8 cellular contexts compared by ENCODE assay signal in genomic region chr3:151086484-151087456, GRCh38. TPM values are rescaled to one million over a fixed set of nuclear protein-coding genes. Genes with fewer than 3 reads are reported as not detected.
DNase-seq lines count a peak whose midpoint lies in the region; ATAC-seq and TF ChIP-seq lines count a peak whose summit lies in the region.

No MANE protein-coding gene starts in this region.

- H3K36me3 ChIP-seq in testis (ENCODE audit: low read depth, missing control alignments), result no peaks in the 10 kb centered on the region

- H3K4me1 Mint-ChIP-seq in activated naive CD4-positive, alpha-beta T cell treated with anti-CD3 and anti-CD28 coated beads, Interleukin-2, amount 50 U/mL, for 24 hours, result peaks cover 15% of the 10 kb centered on the region

- WGBS in testis, 2 donors, result 2 to 3% methylated on average over 52 to 68 of the region's 81 CpGs

- H3K27me3 ChIP-seq in testis, result no peaks in the 10 kb centered on the region

- intact Hi-C loops in testis (cut with DNase I; ENCODE audit: low total_unique reads), result no loop called here

- DNase-seq in DMS79 (lab: John Stamatoyannopoulos, UW) (peak; percentile 68), LHCN-M2 (ENCODE audit: low read depth) (peak; percentile 74), SK-MEL-5 (ENCODE audit: low read depth, low spot score) (peak; percentile 84), glomerular visceral epithelial cell (ENCODE audit: extremely low spot score) (peak; percentile 86), omental fat pad (ENCODE audit: low spot score) (no peak), testis (peak; percentile 86)

- H3K9me3 ChIP-seq in testis, result no peaks in the 10 kb centered on the region

- TF ChIP-seq CTCF in omental fat pad (IDR thresholded peaks at IDR 0.05) (no peak), testis (IDR thresholded peaks at IDR 0.05) (peak in 2 of 3 experiments; percentile 16 to 26)

- ATAC-seq in GM21825 (IDR thresholded peaks at IDR 0.05; ENCODE audit: unreplicated experiment) (peak; percentile 65), omental fat pad (ENCODE audit: low FRiP score) (peak; percentile 72)

- no peaks in the 10 kb centered on the region for H3K9me3 Mint-ChIP-seq in activated naive CD4-positive, alpha-beta T cell treated with anti-CD3 and anti-CD28 coated beads, Interleukin-2, amount 50 U/mL, for 24 hours

- peak overlapping the region; percentile 72 to 73 for H3K27ac ChIP-seq in testis

- TF ChIP-seq POLR2A in testis (IDR thresholded peaks at IDR 0.05), result no peak

- peaks cover 4% of the 10 kb centered on the region for H3K4me1 ChIP-seq in testis

- no peak overlapping the region for H3K27ac Mint-ChIP-seq in activated naive CD4-positive, alpha-beta T cell treated with anti-CD3 and anti-CD28 coated beads, Interleukin-2, amount 50 U/mL, for 24 hours

- H3K27me3 Mint-ChIP-seq in activated naive CD4-positive, alpha-beta T cell treated with anti-CD3 and anti-CD28 coated beads, Interleukin-2, amount 50 U/mL, for 24 hours, result peaks cover 55% of the 10 kb centered on the region

- in situ Hi-C loops in SK-MEL-5 (cut with HindIII; ENCODE audit: low pct_unique_long_range_greater_than_20kb, low sequenced_read_pairs), result no loop called here

- H3K4me3 ChIP-seq in testis, result peak overlapping the region; percentile 65 to 83

- no peaks in the 10 kb centered on the region for H3K36me3 Mint-ChIP-seq in activated naive CD4-positive, alpha-beta T cell treated with anti-CD3 and anti-CD28 coated beads, Interleukin-2, amount 50 U/mL, for 24 hours

- H3K4me3 Mint-ChIP-seq in activated naive CD4-positive, alpha-beta T cell treated with anti-CD3 and anti-CD28 coated beads, Interleukin-2, amount 50 U/mL, for 24 hours, result peak overlapping the region; percentile 90

RNA-seq across cellular contexts. Expression of gene MED12L, which starts 1.3 kb away (rescaled TPM):
- total RNA-seq in LHCN-M2 (2014; rRNA removed), result not detected in 2 replicates
- 0.01 TPM for polyA plus RNA-seq in LHCN-M2 (2012)
- total RNA-seq in SK-MEL-5 (2014; rRNA removed; shearing (Covaris generic)), result 0.72 and 0.92 TPM in 2 replicates
- polyA plus RNA-seq in SK-MEL-5 (2015; cell fraction: cytosol; rRNA removed), result 0.40 and 1.3 TPM in 2 replicates
- polyA plus RNA-seq in SK-MEL-5 (2015; cell fraction: nucleus; rRNA removed), result 0.68 and 0.73 TPM in 2 replicates
- under 1 TPM; 0.16 to 0.37 (median 0.31) TPM for total RNA-seq in omental fat pad
- 10 to 100 TPM; 10.3 to 18.5 TPM for total RNA-seq in testis
- 10.4 TPM for polyA plus RNA-seq in testis (ENCODE audit: insufficient read depth, low read depth, low replicate concordance)

Comparison
In these comparisons a context has a peak if more than half of its experiments do, and no peak if none do; other contexts are left out.
1. CTCF ChIP-seq: peak in testis (2 of 3); none in omental fat pad (0 of 3).